In the genomic region with DNA sequence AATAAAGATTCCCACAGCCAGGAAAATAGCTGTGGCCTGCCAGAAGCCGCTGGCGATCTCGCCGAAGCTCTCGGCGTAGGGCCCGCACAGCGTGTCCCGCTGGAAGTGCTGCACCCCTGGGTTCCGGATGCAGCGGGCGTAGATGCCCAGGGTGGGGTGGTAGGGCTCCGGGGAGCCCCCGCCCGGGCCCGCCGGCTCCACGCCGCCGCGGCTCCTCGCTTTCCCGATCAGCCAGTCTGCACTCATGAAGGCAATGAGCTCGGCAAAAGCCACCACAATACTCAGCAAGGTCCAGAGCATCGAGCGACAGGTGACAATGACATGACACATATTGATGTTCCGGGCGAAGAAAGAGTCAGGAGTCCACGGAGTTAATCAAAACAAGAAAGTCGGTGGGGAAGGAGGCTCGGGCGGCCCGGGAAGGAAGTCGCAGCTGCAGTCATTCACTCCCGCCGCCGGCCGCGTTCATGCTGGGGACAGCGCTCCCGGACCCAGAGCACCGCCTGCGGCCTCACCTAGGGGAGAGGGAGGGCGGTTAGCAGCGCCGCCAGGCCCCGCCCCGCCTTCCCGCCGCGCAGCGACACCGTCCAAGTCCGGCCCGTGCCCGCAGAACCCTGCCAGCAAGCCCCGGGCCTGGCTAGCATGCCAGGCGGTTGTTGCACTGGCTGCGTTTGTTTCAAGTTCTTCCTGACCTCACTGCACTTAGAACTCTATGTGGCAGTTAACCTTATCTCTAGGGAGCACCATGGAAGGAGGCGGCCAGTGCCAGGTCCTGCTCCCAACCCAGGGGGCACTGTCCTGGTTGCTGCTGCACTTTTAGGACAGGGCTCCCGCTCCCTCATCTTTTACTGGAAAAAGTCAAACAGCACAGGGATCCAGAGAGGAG, we compare ENCODE assay signal across 8 cellular contexts.
DNase-seq lines count a peak whose midpoint lies in the region; ATAC-seq and TF ChIP-seq lines count a peak whose summit lies in the region.

No MANE protein-coding gene starts in this region.

- H4K20me1 ChIP-seq in OCI-LY3 (ENCODE audit: insufficient read depth, low read length), result no peaks in the 10 kb centered on the region

- H3K9me3 ChIP-seq in OCI-LY3 (ENCODE audit: insufficient read depth, low read length), result no peaks in the 10 kb centered on the region
- no peaks in the 10 kb centered on the region for H3K9me3 ChIP-seq in iPS DF 6.9 (ENCODE audit: control insufficient read depth, insufficient read depth, low read length)
- H3K9me3 ChIP-seq in gastrocnemius medialis, result no peaks in the 10 kb centered on the region

- peak overlapping the region; percentile 52 for H2AFZ ChIP-seq in OCI-LY3 (ENCODE audit: low read depth, low read length)

- 0 out of 2 replicates have a peak, but pooled peaks have one; percentile 11 for TF ChIP-seq CTCF in OCI-LY3 (IDR thresholded peaks at IDR 0.05; ENCODE audit: low read depth, low read length)
- peak in 1 of 5 experiments; percentile 19 for TF ChIP-seq CTCF in gastrocnemius medialis (IDR thresholded peaks at IDR 0.05 in 4 of 5, conservative IDR thresholded peaks at IDR 0.05 in 1 of 5)

- H3K27me3 ChIP-seq in OCI-LY3 (ENCODE audit: low read depth, low read length) (peaks cover 11% of the 10 kb centered on the region), iPS DF 6.9 (ENCODE audit: control insufficient read depth, insufficient read depth, low read length) (no peaks in the 10 kb centered on the region), gastrocnemius medialis (no peaks in the 10 kb centered on the region)

- H3K27ac ChIP-seq in OCI-LY3 (ENCODE audit: low read length) (no peak overlapping the region), iPS DF 6.9 (ENCODE audit: low read length) (no peak overlapping the region), gastrocnemius medialis (peak overlapping the region; percentile 42 to 72 (median 56))

- no peaks in the 10 kb centered on the region for H3K79me2 ChIP-seq in OCI-LY3 (ENCODE audit: low read length)

- intact Hi-C loops in gastrocnemius medialis (cut with DNase I; ENCODE audit: low total_unique reads), result loop anchor here (5.0 to 10.0 kb wide), 3 partner anchors 43 to 215 kb away; a partner anchor contains a TSS

- ATAC-seq in HG02852 (IDR thresholded peaks at IDR 0.05; ENCODE audit: unreplicated experiment) (peak; percentile 79), gastrocnemius medialis (peak; percentile 70 to 73)

- H3K36me3 ChIP-seq in OCI-LY3 (replicated peaks; ENCODE audit: low read depth, low read length) (no peaks in the 10 kb centered on the region), iPS DF 6.9 (ENCODE audit: control insufficient read depth, insufficient read depth, low read length) (no peaks in the 10 kb centered on the region), gastrocnemius medialis (no peaks in the 10 kb centered on the region)

- peak overlapping the region; percentile 33 for H3K9ac ChIP-seq in OCI-LY3 (ENCODE audit: low read length)

- no CpG with 5 or more reads among the region's 61 CpGs for WGBS in iPS DF 6.9 (ENCODE audit: insufficient coverage, insufficient read length)

- TF ChIP-seq POLR2A in gastrocnemius medialis (IDR thresholded peaks at IDR 0.05), result peak; percentile 16

- H3K4me3 ChIP-seq in OCI-LY3 (ENCODE audit: low read length) (peak overlapping the region; percentile 81), iPS DF 6.9 (ENCODE audit: low read length) (peak overlapping the region; percentile 51), gastrocnemius medialis (peak overlapping the region; percentile 53 to 65 (median 54))

- in situ Hi-C loops in gastrocnemius medialis (cut with MboI; ENCODE audit: low sequenced_read_pairs in 4 of 4), result no loop called here

- H3K4me1 ChIP-seq in OCI-LY3 (ENCODE audit: low read length) (peaks cover 9% of the 10 kb centered on the region; the same call in 1 of the 2 replicates), iPS DF 6.9 (ENCODE audit: control insufficient read depth, insufficient read depth, low read length) (peaks cover 6% of the 10 kb centered on the region), gastrocnemius medialis (peaks cover 26 to 34% of the 10 kb centered on the region in 2 donors)

- H3K4me2 ChIP-seq in OCI-LY3 (ENCODE audit: low read length), result peak overlapping the region; percentile 85

- DNase-seq in NCI-H1436 (lab: John Stamatoyannopoulos, UW) (peak; percentile 3), NCI-H1436 treated with DMSO at 0.1 percent for 48 hours (lab: John Stamatoyannopoulos, UW) (no peak), anterior cingulate cortex (lab: John Stamatoyannopoulos, UW) (peak in 51 of 58 donors; percentile 13 to 76 (median 47)), iPS DF 6.9 (ENCODE audit: low read depth, low spot score) (no peak), gastrocnemius medialis (peak; percentile 43 to 68), DMS153 treated with DMSO at 0.1 percent for 48 hours (lab: John Stamatoyannopoulos, UW; ENCODE audit: unreplicated experiment) (no peak)

Comparison
In these comparisons a context has a peak if more than half of its experiments do, and no peak if none do; other contexts are left out.
1. DNase-seq: peak in NCI-H1436 (single experiment), anterior cingulate cortex (51 of 58) and gastrocnemius medialis (2 of 2); none in NCI-H1436 treated with DMSO at 0.1 percent for 48 hours (single experiment), iPS DF 6.9 (single experiment) and DMS153 treated with DMSO at 0.1 percent for 48 hours (single experiment).
2. H3K27ac ChIP-seq: peak in gastrocnemius medialis (4 of 4); none in OCI-LY3 (single experiment) and iPS DF 6.9 (single experiment).
3. Peak in every context shown above with its lines, with median percentiles within 50 percentile points of each other: H3K4me3 ChIP-seq.